17 cellular contexts compared by ENCODE assay signal in genomic region chr6:16563628-16564240, GRCh38.
"Had no signal": no experiment of that assay in that cellular context is flagged by ENCODE, and none has a peak within 500 bp of the region (broad histone marks: within the 10 kb centered on the region; RNA-seq: fewer than 3 reads in every experiment).

No MANE protein-coding gene starts in this region.

- H3K4me3 Mint-ChIP-seq: effector memory CD8-positive, alpha-beta T cell; immature natural killer cell; naive B cell; nephron; type B pancreatic cell had no signal

- DNase-seq: effector memory CD8-positive, alpha-beta T cell; foreskin fibroblast; immature natural killer cell; left ventricle myocardium inferior; mesendoderm; naive B cell; posterior cingulate gyrus; small intestine; stimulated activated CD4-positive, alpha-beta T cell treated with anti-CD3 and anti-CD28 coated beads, Interleukin-2, amount 100 ng/mL, for 48 hours; stimulated activated naive CD4-positive, alpha-beta T cell treated with Interleukin-2 at 50 U/mL for 16 hours; uterus had no signal

- H3K9me3 ChIP-seq: esophagus muscularis mucosa, left ventricle myocardium inferior, right atrium auricular region, uterus had no signal

- H3K27ac Mint-ChIP-seq: immature natural killer cell, naive B cell, nephron, type B pancreatic cell had no signal

- H3K27me3 Mint-ChIP-seq: effector memory CD8-positive, alpha-beta T cell; naive B cell; type B pancreatic cell had no signal

- H3K36me3 Mint-ChIP-seq: naive B cell had no signal

- H3K9me3 Mint-ChIP-seq: effector memory CD8-positive, alpha-beta T cell; immature natural killer cell; naive B cell; nephron; type B pancreatic cell had no signal

- H3K27ac ChIP-seq: epithelial cell of prostate, esophagus muscularis mucosa, left ventricle myocardium inferior, right atrium auricular region, uterus had no signal

- H3K36me3 ChIP-seq: esophagus muscularis mucosa, left ventricle myocardium inferior, right atrium auricular region, uterus had no signal

- FAIRE-seq: keratinocyte, small intestine had no signal

- H3K4me1 Mint-ChIP-seq: naive B cell had no signal

- ATAC-seq: effector memory CD8-positive, alpha-beta T cell had no signal

- H3K4me1 ChIP-seq: uterus had no signal

- H3K27me3 ChIP-seq: esophagus muscularis mucosa, right atrium auricular region, uterus had no signal

- H3K4me3 ChIP-seq: esophagus muscularis mucosa, left ventricle myocardium inferior, right atrium auricular region, uterus had no signal
